ENCODE assay signal across 29 cellular contexts in genomic region chrX:71809886-71810285, GRCh38. TPM values are rescaled to one million over a fixed set of nuclear protein-coding genes. Genes with fewer than 3 reads are reported as not detected.
DNase-seq lines count a peak whose midpoint lies in the region; TF ChIP-seq lines count a peak whose summit lies in the region.
"Had no signal": no experiment of that assay in that cellular context is flagged by ENCODE, and none has a peak within 500 bp of the region (broad histone marks: within the 10 kb centered on the region; RNA-seq: fewer than 3 reads in every experiment).

No MANE protein-coding gene starts in this region.

- no peak overlapping the region for H3K4me3 ChIP-seq in dorsolateral prefrontal cortex
- H3K4me3 ChIP-seq: uterus had no signal

- DNase-seq in A172 (ENCODE audit: low spot score): peak; percentile 71
- DNase-seq in H4 (ENCODE audit: low spot score): peak; percentile 63
- peak; percentile 83 for DNase-seq in RPMI7951 (ENCODE audit: low read depth)
- DNase-seq in epithelial cell of prostate (ENCODE audit: low read depth, low spot score): peak; percentile 3
- DNase-seq in dorsolateral prefrontal cortex: no peak
- DNase-seq in NCI-H1105 (lab: John Stamatoyannopoulos, UW): no peak
- DNase-seq in cortex of kidney (lab: John Stamatoyannopoulos, UW): no peak
- DNase-seq in NCI-H2081 treated with DMSO at 0.1 percent for 48 hours (lab: John Stamatoyannopoulos, UW): no peak
- DNase-seq: activated CD4-positive, alpha-beta T cell treated with anti-CD3 and anti-CD28 coated beads for 48 hours; activated CD8-positive, alpha-beta memory T cell treated with anti-CD3 and anti-CD28 coated beads for 24 hours; activated gamma-delta T cell; activated T-cell treated with anti-CD3 and anti-CD28 coated beads, Interleukin-2, amount 50 U/mL, for 24 hours; glutamatergic neuron; islet precursor cell; midbrain; MV-4-11; naive thymus-derived CD4-positive, alpha-beta T cell; NCI-H146; NCI-H2171; NCI-H526 treated with DMSO at 0.1 percent for 48 hours; nucleus accumbens; SK-N-SH; stimulated activated naive CD4-positive, alpha-beta T cell treated with Interleukin-2 at 50 U/mL for 16 hours; uterus had no signal

- H3K27ac ChIP-seq in epithelial cell of prostate: no peak overlapping the region
- no peak overlapping the region for H3K27ac ChIP-seq in dorsolateral prefrontal cortex
- H3K27ac ChIP-seq: KMS-11, uterus, VCaP had no signal

- H3K27me3 ChIP-seq in dorsolateral prefrontal cortex: peaks cover 0 to 39% (median 11%) of the 10 kb centered on the region in 45 donors

- intact Hi-C loops in dorsolateral prefrontal cortex (cut with DNase I): no loop called here

- TF ChIP-seq CTCF in dorsolateral prefrontal cortex (IDR thresholded peaks at IDR 0.05 in 54 of 56, conservative IDR thresholded peaks at IDR 0.05 in 2 of 56; ENCODE audit: low read depth in 1 of 56, partially characterized antibody in 56 of 56): no peak

RNA-seq across cellular contexts. Expression of gene CXorf49B, which starts 46.7 kb away (rescaled TPM):
- not detected in 2 replicates for total RNA-seq in A172 (2014; rRNA removed; shearing (Covaris generic))
- not detected in 2 replicates for total RNA-seq in H4 (2014; rRNA removed; shearing (Covaris generic))
- total RNA-seq in RPMI7951 (2014; rRNA removed; shearing (Covaris generic)): not detected in 2 replicates
- not detected for total RNA-seq in dorsolateral prefrontal cortex
- total RNA-seq: astrocyte; liver; naive thymus-derived CD4-positive, alpha-beta T cell; temporal lobe; uterus had no signal

Comparison
In these comparisons a context has a peak if more than half of its experiments do, and no peak if none do; other contexts are left out.
1. DNase-seq: peak in A172 (single experiment), H4 (single experiment), RPMI7951 (single experiment) and epithelial cell of prostate (single experiment); none in dorsolateral prefrontal cortex (0 of 10), NCI-H1105 (single experiment), cortex of kidney (single experiment) and NCI-H2081 treated with DMSO at 0.1 percent for 48 hours (single experiment).